Comparison of ENCODE assay signal across 9 cellular contexts in genomic region chr6:137697267-137697938, GRCh38.
DNase-seq lines count a peak whose midpoint lies in the region; ATAC-seq and TF ChIP-seq lines count a peak whose summit lies in the region.
"Had no signal": no experiment of that assay in that cellular context is flagged by ENCODE, and none has a peak within 500 bp of the region (broad histone marks: within the 10 kb centered on the region; RNA-seq: fewer than 3 reads in every experiment).

No MANE protein-coding gene starts in this region.

- DNase-seq in GM10248 (ENCODE audit: extremely low spot score) (no peak), H4 (ENCODE audit: low spot score) (peak; percentile 61), RPMI7951 (ENCODE audit: low read depth) (peak; percentile 80), left ventricle myocardium superior (peak; percentile 30), NCI-H524 treated with DMSO at 0.1 percent for 48 hours (lab: John Stamatoyannopoulos, UW) (no peak), NK-92 (lab: John Stamatoyannopoulos, UW; ENCODE audit: unreplicated experiment) (no peak)
- DNase-seq in CD4-positive, alpha-beta T cell, result no peak
- no peak for DNase-seq in activated CD8-positive, alpha-beta memory T cell treated with anti-CD3 and anti-CD28 coated beads, Interleukin-2, amount 50 U/mL, for 48 hours

- no peaks in the 10 kb centered on the region for H3K36me3 Mint-ChIP-seq in CD4-positive, alpha-beta T cell (ENCODE audit: low read depth)

- CTCF ChIA-PET in GM10248 (lab: Yijun Ruan, JAX), result interaction anchor here (0.7 to 6.4 kb wide), 24 partner anchors 8 to 383 kb away, joined by 3 to 37 read pairs (median 5); partner anchors contain the start of gene TNFAIP3
- CTCF ChIA-PET in CD4-positive, alpha-beta T cell (lab: Charles Lee), result interaction anchor here (1.2 to 1.8 kb wide), 3 partner anchors 52 to 419 kb away, joined by 3 to 5 read pairs (median 4); no protein-coding TSS in a partner anchor

- peak; percentile 26 for TF ChIP-seq CTCF in GM10248 (IDR thresholded peaks at IDR 0.05; ENCODE audit: control extremely low read depth, extremely low read depth, low read depth, missing control alignments)
- TF ChIP-seq CTCF in CD4-positive, alpha-beta T cell (IDR thresholded peaks at IDR 0.05), result no peak

- peaks cover 5% of the 10 kb centered on the region for H3K27me3 Mint-ChIP-seq in CD4-positive, alpha-beta T cell

- POLR2A ChIA-PET in GM10248 (lab: Yijun Ruan, JAX), result no interaction called here
- POLR2A ChIA-PET in CD4-positive, alpha-beta T cell (lab: Charles Lee), result interaction anchor here (2.3 kb wide), 1 partner anchor 170 kb away, joined by 15 read pairs; the partner anchor contains the start of gene TNFAIP3

- H3K4me1 Mint-ChIP-seq in CD4-positive, alpha-beta T cell (ENCODE audit: low read depth), result peaks cover 19% of the 10 kb centered on the region

- H3K4me3 Mint-ChIP-seq in CD4-positive, alpha-beta T cell, result no peak overlapping the region
- H3K4me3 Mint-ChIP-seq: neural crest cell had no signal

- no peak overlapping the region for H3K27ac ChIP-seq in CD4-positive, alpha-beta T cell (ENCODE audit: low read depth, low read length)

- H3K27me3 ChIP-seq in CD4-positive, alpha-beta T cell (ENCODE audit: control insufficient read depth, insufficient read depth, low read length), result no peaks in the 10 kb centered on the region

- H3K9me3 ChIP-seq in CD4-positive, alpha-beta T cell (ENCODE audit: control insufficient read depth, low read length), result no peaks in the 10 kb centered on the region

- ATAC-seq in left ventricle myocardium superior, result peak; percentile 79
- no peak for ATAC-seq in CD4-positive, alpha-beta T cell (ENCODE audit: poor library complexity)

- no peaks in the 10 kb centered on the region for H3K9me3 Mint-ChIP-seq in CD4-positive, alpha-beta T cell
- H3K9me3 Mint-ChIP-seq: neural crest cell had no signal

- intact Hi-C loops in left ventricle myocardium superior (cut with micrococcal nuclease), result no loop called here
- intact Hi-C loops in CD4-positive, alpha-beta T cell (cut with DNase I, micrococcal nuclease), result no loop called here

- H3K27ac Mint-ChIP-seq in CD4-positive, alpha-beta T cell, result no peak overlapping the region

Comparison
In these comparisons a context has a peak if more than half of its experiments do, and no peak if none do; other contexts are left out.
1. DNase-seq: peak in H4 (single experiment), RPMI7951 (single experiment) and left ventricle myocardium superior (single experiment); none in GM10248 (single experiment), NCI-H524 treated with DMSO at 0.1 percent for 48 hours (single experiment), NK-92 (single experiment), CD4-positive, alpha-beta T cell (0 of 10) and activated CD8-positive, alpha-beta memory T cell treated with anti-CD3 and anti-CD28 coated beads, Interleukin-2, amount 50 U/mL, for 48 hours (single experiment).